ENCODE assay signal across 1 cellular context in the genomic region with DNA sequence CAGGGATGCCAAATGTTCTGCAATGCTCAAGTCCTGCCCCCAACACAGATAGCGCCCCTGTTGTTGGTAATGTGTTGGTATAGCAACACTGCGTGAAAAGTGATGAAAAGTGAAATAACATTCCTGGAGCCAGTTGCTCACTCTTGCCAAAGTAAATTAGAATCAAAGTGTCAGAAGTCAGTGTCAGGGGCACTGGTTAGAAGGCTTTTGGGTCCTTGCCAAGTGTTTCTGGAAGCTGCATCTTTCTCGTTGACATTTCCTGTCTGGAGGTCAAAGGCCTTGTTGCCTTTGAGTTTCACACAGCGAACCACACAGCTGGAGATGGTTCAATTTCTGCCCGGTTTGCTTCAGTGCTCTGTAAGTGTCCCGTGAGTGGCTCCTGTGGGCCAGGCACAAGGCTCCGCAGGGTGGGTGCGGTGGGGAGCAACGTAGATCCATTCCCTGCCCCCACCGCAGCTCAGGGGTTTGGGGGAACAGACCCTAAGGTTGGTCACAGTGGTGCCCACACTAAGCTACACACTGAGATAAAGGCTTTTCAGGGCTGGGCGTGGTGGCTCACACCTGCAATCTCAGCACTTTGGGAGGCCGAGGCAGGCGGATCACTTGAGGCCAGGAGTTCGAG.
A peak's percentile ranks its signal among the peaks of the same experiment; 100 is the strongest.
TF ChIP-seq lines count a peak whose summit lies in the region.

No MANE protein-coding gene starts in this region.

TF ChIP-seq in HepG2, 621 proteins besides CTCF, POLR2A, EP300 and RAD21 (continued from another document and continues in another):
- TF ChIP-seq, protein P1, sequence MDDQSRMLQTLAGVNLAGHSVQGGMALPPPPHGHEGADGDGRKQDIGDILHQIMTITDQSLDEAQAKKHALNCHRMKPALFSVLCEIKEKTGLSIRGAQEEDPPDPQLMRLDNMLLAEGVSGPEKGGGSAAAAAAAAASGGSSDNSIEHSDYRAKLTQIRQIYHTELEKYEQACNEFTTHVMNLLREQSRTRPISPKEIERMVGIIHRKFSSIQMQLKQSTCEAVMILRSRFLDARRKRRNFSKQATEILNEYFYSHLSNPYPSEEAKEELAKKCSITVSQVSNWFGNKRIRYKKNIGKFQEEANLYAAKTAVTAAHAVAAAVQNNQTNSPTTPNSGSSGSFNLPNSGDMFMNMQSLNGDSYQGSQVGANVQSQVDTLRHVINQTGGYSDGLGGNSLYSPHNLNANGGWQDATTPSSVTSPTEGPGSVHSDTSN (CRISPR knock-in tag; IDR thresholded peaks at IDR 0.05; ENCODE audit: borderline replicate concordance) = no peak
- TF ChIP-seq NFATC3 (CRISPR knock-in tag; IDR thresholded peaks at IDR 0.05) = no peak
- TF ChIP-seq, protein P2, sequence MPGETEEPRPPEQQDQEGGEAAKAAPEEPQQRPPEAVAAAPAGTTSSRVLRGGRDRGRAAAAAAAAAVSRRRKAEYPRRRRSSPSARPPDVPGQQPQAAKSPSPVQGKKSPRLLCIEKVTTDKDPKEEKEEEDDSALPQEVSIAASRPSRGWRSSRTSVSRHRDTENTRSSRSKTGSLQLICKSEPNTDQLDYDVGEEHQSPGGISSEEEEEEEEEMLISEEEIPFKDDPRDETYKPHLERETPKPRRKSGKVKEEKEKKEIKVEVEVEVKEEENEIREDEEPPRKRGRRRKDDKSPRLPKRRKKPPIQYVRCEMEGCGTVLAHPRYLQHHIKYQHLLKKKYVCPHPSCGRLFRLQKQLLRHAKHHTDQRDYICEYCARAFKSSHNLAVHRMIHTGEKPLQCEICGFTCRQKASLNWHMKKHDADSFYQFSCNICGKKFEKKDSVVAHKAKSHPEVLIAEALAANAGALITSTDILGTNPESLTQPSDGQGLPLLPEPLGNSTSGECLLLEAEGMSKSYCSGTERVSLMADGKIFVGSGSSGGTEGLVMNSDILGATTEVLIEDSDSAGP (CRISPR knock-in tag; IDR thresholded peaks at IDR 0.05; ENCODE audit: borderline replicate concordance) = peak; percentile 25; the same call in 1 of the 2 replicates
- TF ChIP-seq ZNF614 (CRISPR knock-in tag; IDR thresholded peaks at IDR 0.05; ENCODE audit: borderline replicate concordance) = peak; percentile 93
- TF ChIP-seq IKZF1 (IDR thresholded peaks at IDR 0.05) = no peak
- TF ChIP-seq ZNF564 (CRISPR knock-in tag; IDR thresholded peaks at IDR 0.05) = no peak
- TF ChIP-seq, protein P3, sequence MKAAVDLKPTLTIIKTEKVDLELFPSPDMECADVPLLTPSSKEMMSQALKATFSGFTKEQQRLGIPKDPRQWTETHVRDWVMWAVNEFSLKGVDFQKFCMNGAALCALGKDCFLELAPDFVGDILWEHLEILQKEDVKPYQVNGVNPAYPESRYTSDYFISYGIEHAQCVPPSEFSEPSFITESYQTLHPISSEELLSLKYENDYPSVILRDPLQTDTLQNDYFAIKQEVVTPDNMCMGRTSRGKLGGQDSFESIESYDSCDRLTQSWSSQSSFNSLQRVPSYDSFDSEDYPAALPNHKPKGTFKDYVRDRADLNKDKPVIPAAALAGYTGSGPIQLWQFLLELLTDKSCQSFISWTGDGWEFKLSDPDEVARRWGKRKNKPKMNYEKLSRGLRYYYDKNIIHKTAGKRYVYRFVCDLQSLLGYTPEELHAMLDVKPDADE (CRISPR knock-in tag; IDR thresholded peaks at IDR 0.05) = no peak
- TF ChIP-seq PLRG1 (conservative IDR thresholded peaks at IDR 0.05) = no peak
- TF ChIP-seq, protein P4, sequence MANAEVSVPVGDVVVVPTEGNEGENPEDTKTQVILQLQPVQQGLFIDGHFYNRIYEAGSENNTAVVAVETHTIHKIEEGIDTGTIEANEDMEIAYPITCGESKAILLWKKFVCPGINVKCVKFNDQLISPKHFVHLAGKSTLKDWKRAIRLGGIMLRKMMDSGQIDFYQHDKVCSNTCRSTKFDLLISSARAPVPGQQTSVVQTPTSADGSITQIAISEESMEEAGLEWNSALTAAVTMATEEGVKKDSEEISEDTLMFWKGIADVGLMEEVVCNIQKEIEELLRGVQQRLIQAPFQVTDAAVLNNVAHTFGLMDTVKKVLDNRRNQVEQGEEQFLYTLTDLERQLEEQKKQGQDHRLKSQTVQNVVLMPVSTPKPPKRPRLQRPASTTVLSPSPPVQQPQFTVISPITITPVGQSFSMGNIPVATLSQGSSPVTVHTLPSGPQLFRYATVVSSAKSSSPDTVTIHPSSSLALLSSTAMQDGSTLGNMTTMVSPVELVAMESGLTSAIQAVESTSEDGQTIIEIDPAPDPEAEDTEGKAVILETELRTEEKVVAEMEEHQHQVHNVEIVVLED (CRISPR knock-in tag; IDR thresholded peaks at IDR 0.05; ENCODE audit: borderline replicate concordance) = no peak
- TF ChIP-seq KLF13 (CRISPR knock-in tag; IDR thresholded peaks at IDR 0.05) = no peak
- no peak for TF ChIP-seq ZSCAN20 (CRISPR knock-in tag; IDR thresholded peaks at IDR 0.05; ENCODE audit: borderline replicate concordance)
- TF ChIP-seq RFX3 (CRISPR knock-in tag; IDR thresholded peaks at IDR 0.05) = peak; percentile 48; the same call in 1 of the 2 replicates
- TF ChIP-seq DR1 (CRISPR knock-in tag; IDR thresholded peaks at IDR 0.05) = no peak
- TF ChIP-seq, protein P5, sequence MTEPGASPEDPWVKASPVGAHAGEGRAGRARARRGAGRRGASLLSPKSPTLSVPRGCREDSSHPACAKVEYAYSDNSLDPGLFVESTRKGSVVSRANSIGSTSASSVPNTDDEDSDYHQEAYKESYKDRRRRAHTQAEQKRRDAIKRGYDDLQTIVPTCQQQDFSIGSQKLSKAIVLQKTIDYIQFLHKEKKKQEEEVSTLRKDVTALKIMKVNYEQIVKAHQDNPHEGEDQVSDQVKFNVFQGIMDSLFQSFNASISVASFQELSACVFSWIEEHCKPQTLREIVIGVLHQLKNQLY (CRISPR knock-in tag; IDR thresholded peaks at IDR 0.05) = peak; percentile 90
- peak; percentile 73; the same call in 1 of the 2 replicates for TF ChIP-seq CBFB (CRISPR knock-in tag; IDR thresholded peaks at IDR 0.05)
- TF ChIP-seq MTA3 (CRISPR knock-in tag; IDR thresholded peaks at IDR 0.05) = no peak
- TF ChIP-seq NR1H2 (CRISPR knock-in tag; IDR thresholded peaks at IDR 0.05; ENCODE audit: borderline replicate concordance, low read depth) = peak; percentile 67; the same call in 1 of the 2 replicates
- TF ChIP-seq ZNF703 (CRISPR knock-in tag; IDR thresholded peaks at IDR 0.05; ENCODE audit: borderline replicate concordance) = no peak
- peak; percentile 82 for TF ChIP-seq ZNF772 (CRISPR knock-in tag; IDR thresholded peaks at IDR 0.05)
- no peak for TF ChIP-seq BRCA1 (CRISPR knock-in tag; IDR thresholded peaks at IDR 0.05)
- peak; percentile 92 for TF ChIP-seq SP5 (CRISPR knock-in tag; IDR thresholded peaks at IDR 0.05; ENCODE audit: borderline replicate concordance, low read depth)
- TF ChIP-seq, protein P6, sequence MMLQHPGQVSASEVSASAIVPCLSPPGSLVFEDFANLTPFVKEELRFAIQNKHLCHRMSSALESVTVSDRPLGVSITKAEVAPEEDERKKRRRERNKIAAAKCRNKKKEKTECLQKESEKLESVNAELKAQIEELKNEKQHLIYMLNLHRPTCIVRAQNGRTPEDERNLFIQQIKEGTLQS (CRISPR knock-in tag; IDR thresholded peaks at IDR 0.05) = peak; percentile 17; the same call in 1 of the 2 replicates
- TF ChIP-seq ZNF232 (CRISPR knock-in tag; IDR thresholded peaks at IDR 0.05; ENCODE audit: borderline replicate concordance) = no peak; the same call in 1 of the 2 replicates
- TF ChIP-seq, protein P7, sequence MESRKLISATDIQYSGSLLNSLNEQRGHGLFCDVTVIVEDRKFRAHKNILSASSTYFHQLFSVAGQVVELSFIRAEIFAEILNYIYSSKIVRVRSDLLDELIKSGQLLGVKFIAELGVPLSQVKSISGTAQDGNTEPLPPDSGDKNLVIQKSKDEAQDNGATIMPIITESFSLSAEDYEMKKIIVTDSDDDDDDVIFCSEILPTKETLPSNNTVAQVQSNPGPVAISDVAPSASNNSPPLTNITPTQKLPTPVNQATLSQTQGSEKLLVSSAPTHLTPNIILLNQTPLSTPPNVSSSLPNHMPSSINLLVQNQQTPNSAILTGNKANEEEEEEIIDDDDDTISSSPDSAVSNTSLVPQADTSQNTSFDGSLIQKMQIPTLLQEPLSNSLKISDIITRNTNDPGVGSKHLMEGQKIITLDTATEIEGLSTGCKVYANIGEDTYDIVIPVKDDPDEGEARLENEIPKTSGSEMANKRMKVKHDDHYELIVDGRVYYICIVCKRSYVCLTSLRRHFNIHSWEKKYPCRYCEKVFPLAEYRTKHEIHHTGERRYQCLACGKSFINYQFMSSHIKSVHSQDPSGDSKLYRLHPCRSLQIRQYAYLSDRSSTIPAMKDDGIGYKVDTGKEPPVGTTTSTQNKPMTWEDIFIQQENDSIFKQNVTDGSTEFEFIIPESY (CRISPR knock-in tag; IDR thresholded peaks at IDR 0.05) = 0 out of 2 replicates have a peak, but pooled peaks have one; percentile 29
- peak; percentile 94 for TF ChIP-seq HNF4A (CRISPR knock-in tag; IDR thresholded peaks at IDR 0.05)
- TF ChIP-seq, protein P8, sequence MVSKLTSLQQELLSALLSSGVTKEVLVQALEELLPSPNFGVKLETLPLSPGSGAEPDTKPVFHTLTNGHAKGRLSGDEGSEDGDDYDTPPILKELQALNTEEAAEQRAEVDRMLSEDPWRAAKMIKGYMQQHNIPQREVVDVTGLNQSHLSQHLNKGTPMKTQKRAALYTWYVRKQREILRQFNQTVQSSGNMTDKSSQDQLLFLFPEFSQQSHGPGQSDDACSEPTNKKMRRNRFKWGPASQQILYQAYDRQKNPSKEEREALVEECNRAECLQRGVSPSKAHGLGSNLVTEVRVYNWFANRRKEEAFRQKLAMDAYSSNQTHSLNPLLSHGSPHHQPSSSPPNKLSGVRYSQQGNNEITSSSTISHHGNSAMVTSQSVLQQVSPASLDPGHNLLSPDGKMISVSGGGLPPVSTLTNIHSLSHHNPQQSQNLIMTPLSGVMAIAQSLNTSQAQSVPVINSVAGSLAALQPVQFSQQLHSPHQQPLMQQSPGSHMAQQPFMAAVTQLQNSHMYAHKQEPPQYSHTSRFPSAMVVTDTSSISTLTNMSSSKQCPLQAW (CRISPR knock-in tag; IDR thresholded peaks at IDR 0.05) = no peak
- TF ChIP-seq GATAD1 (CRISPR knock-in tag; IDR thresholded peaks at IDR 0.05) = peak; percentile 82
- TF ChIP-seq MBD4 (IDR thresholded peaks at IDR 0.05; ENCODE audit: borderline replicate concordance, low read length) = no peak; the same call in 1 of the 2 replicates
- TF ChIP-seq, protein P9, sequence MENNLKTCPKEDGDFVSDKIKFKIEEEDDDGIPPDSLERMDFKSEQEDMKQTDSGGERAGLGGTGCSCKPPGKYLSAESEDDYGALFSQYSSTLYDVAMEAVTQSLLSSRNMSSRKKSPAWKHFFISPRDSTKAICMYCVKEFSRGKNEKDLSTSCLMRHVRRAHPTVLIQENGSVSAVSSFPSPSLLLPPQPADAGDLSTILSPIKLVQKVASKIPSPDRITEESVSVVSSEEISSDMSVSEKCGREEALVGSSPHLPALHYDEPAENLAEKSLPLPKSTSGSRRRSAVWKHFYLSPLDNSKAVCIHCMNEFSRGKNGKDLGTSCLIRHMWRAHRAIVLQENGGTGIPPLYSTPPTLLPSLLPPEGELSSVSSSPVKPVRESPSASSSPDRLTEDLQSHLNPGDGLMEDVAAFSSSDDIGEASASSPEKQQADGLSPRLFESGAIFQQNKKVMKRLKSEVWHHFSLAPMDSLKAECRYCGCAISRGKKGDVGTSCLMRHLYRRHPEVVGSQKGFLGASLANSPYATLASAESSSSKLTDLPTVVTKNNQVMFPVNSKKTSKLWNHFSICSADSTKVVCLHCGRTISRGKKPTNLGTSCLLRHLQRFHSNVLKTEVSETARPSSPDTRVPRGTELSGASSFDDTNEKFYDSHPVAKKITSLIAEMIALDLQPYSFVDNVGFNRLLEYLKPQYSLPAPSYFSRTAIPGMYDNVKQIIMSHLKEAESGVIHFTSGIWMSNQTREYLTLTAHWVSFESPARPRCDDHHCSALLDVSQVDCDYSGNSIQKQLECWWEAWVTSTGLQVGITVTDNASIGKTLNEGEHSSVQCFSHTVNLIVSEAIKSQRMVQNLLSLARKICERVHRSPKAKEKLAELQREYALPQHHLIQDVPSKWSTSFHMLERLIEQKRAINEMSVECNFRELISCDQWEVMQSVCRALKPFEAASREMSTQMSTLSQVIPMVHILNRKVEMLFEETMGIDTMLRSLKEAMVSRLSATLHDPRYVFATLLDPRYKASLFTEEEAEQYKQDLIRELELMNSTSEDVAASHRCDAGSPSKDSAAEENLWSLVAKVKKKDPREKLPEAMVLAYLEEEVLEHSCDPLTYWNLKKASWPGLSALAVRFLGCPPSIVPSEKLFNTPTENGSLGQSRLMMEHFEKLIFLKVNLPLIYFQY (CRISPR knock-in tag; IDR thresholded peaks at IDR 0.05; ENCODE audit: borderline replicate concordance) = peak; percentile 88; the same call in 1 of the 2 replicates
- TF ChIP-seq, protein P10, sequence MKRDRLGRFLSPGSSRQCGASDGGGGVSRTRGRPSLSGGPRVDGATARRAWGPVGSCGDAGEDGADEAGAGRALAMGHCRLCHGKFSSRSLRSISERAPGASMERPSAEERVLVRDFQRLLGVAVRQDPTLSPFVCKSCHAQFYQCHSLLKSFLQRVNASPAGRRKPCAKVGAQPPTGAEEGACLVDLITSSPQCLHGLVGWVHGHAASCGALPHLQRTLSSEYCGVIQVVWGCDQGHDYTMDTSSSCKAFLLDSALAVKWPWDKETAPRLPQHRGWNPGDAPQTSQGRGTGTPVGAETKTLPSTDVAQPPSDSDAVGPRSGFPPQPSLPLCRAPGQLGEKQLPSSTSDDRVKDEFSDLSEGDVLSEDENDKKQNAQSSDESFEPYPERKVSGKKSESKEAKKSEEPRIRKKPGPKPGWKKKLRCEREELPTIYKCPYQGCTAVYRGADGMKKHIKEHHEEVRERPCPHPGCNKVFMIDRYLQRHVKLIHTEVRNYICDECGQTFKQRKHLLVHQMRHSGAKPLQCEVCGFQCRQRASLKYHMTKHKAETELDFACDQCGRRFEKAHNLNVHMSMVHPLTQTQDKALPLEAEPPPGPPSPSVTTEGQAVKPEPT (CRISPR knock-in tag; IDR thresholded peaks at IDR 0.05; ENCODE audit: low read depth) = peak; percentile 28; the same call in 1 of the 2 replicates
- no peak for TF ChIP-seq ZBTB1 (CRISPR knock-in tag; IDR thresholded peaks at IDR 0.05; ENCODE audit: borderline replicate concordance)
- no peak for TF ChIP-seq REL (CRISPR knock-in tag; conservative IDR thresholded peaks at IDR 0.05)
- TF ChIP-seq CBX5 (CRISPR knock-in tag; IDR thresholded peaks at IDR 0.05; ENCODE audit: borderline replicate concordance) = peak; percentile 68; the same call in 1 of the 2 replicates
- no peak for TF ChIP-seq HOXA7 (CRISPR knock-in tag; IDR thresholded peaks at IDR 0.05)
- peak; percentile 63; the same call in 1 of the 2 replicates for TF ChIP-seq ZNF768 (CRISPR knock-in tag; IDR thresholded peaks at IDR 0.05)
- no peak for TF ChIP-seq MAFG (CRISPR knock-in tag; IDR thresholded peaks at IDR 0.05)
